ENCODE assay signal across 15 cellular contexts in the genomic region with DNA sequence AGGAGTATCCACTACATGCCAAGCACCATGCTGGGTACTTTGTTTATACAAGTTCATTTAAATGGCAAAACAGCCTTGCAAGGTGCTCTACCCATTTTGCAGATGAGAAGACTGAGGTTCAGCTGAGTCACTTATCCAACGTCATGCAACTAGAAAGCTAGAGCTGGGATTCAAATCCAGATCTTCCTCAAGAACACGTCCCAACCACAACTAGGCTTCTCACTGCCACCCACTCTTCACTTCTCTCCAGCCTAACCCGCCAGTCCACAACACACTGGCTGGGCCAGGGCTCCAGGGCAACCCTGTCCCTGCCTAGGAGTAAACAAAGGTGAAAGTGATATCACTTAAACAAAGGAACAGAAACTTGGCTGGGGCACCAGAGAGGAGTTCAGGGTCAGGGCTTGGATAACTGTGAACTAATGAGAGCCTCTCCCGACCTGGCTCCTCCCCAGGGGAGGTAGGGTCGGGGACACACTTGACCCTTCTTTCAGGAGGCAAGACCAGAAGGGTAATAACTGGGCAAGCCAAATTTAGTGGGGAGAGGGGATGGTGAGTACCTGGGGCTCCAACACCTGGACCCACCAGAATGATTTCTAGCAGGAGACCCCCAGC. TPM values are rescaled to one million over a fixed set of nuclear protein-coding genes. Genes with fewer than 3 reads are reported as not detected.
DNase-seq lines count a peak whose midpoint lies in the region; ATAC-seq and TF ChIP-seq lines count a peak whose summit lies in the region.
"Had no signal": no experiment of that assay in that cellular context is flagged by ENCODE, and none has a peak within 500 bp of the region (broad histone marks: within the 10 kb centered on the region; RNA-seq: fewer than 3 reads in every experiment).

No MANE protein-coding gene starts in this region.

- peak; percentile 56 for DNase-seq in DMS53 (lab: John Stamatoyannopoulos, UW)
- no peak for DNase-seq in DMS53 treated with DMSO at 0.1 percent for 48 hours (lab: John Stamatoyannopoulos, UW; ENCODE audit: unreplicated experiment)
- DNase-seq in epithelial cell of prostate (ENCODE audit: low read depth, low spot score): no peak
- peak; percentile 42 for DNase-seq in mucosa of gallbladder (ENCODE audit: low spot score)
- no peak for DNase-seq in uterus
- DNase-seq in PC-3: no peak
- DNase-seq: activated naive CD8-positive, alpha-beta T cell treated with anti-CD3 and anti-CD28 coated beads, Interleukin-2, amount 50 U/mL, for 24 hours; HCEC 1CT; NCI-H1694; SJCRH30; stimulated activated naive CD8-positive, alpha-beta T cell treated with anti-CD3 and anti-CD28 coated beads, Interleukin-15, Interleukin-2, amounts not matched to agents 100 U/mL and 50 U/mL, for 24 hours had no signal

- peaks cover 27% of the 10 kb centered on the region for H3K27me3 Mint-ChIP-seq in stimulated activated memory B cell treated with anti-CD40 and anti-IgM and Interleukin-4, amounts not matched to agents 10 μg/mL and 1 μg/mL and 100 μg/mL, for 72 hours
- H3K27me3 Mint-ChIP-seq: activated naive CD8-positive, alpha-beta T cell treated with anti-CD3 and anti-CD28 coated beads, Interleukin-2, amount 50 U/mL, for 24 hours had no signal

- peaks cover 6% of the 10 kb centered on the region for H3K4me1 Mint-ChIP-seq in stimulated activated memory B cell treated with anti-CD40 and anti-IgM and Interleukin-4, amounts not matched to agents 10 μg/mL and 1 μg/mL and 100 μg/mL, for 72 hours

- no peak overlapping the region for H3K4me3 Mint-ChIP-seq in stimulated activated memory B cell treated with anti-CD40 and anti-IgM and Interleukin-4, amounts not matched to agents 10 μg/mL and 1 μg/mL and 100 μg/mL, for 72 hours
- H3K4me3 Mint-ChIP-seq: activated naive CD8-positive, alpha-beta T cell treated with anti-CD3 and anti-CD28 coated beads, Interleukin-2, amount 50 U/mL, for 24 hours had no signal

- H3K4me1 ChIP-seq in uterus (peaks cover 14 to 29% of the 10 kb centered on the region in 2 donors), PC-3 (ENCODE audit: insufficient read depth, low read length) (peaks cover 96% of the 10 kb centered on the region)

- H2AFZ ChIP-seq in PC-3 (ENCODE audit: low read length): no peak overlapping the region

- H3F3A ChIP-seq in PC-3 (ENCODE audit: low read length, unreplicated experiment): peaks cover 14% of the 10 kb centered on the region

- H3K9me3 ChIP-seq in uterus: no peaks in the 10 kb centered on the region
- H3K9me3 ChIP-seq in PC-3 (ENCODE audit: low read length): no peaks in the 10 kb centered on the region
- H3K9me3 ChIP-seq: SJCRH30 had no signal

- no peak overlapping the region for H3K9ac ChIP-seq in PC-3 (ENCODE audit: low read length)

- H3K27ac ChIP-seq in epithelial cell of prostate (peak overlapping the region; percentile 97), uterus (peak overlapping the region; percentile 91 to 97), PC-3 (ENCODE audit: low read length) (no peak overlapping the region)
- H3K27ac ChIP-seq: SJCRH30 had no signal

- no peak overlapping the region for H3K27ac Mint-ChIP-seq in stimulated activated memory B cell treated with anti-CD40 and anti-IgM and Interleukin-4, amounts not matched to agents 10 μg/mL and 1 μg/mL and 100 μg/mL, for 72 hours
- H3K27ac Mint-ChIP-seq: activated naive CD8-positive, alpha-beta T cell treated with anti-CD3 and anti-CD28 coated beads, Interleukin-2, amount 50 U/mL, for 24 hours had no signal

- no peaks in the 10 kb centered on the region for H3K9me3 Mint-ChIP-seq in stimulated activated memory B cell treated with anti-CD40 and anti-IgM and Interleukin-4, amounts not matched to agents 10 μg/mL and 1 μg/mL and 100 μg/mL, for 72 hours
- H3K9me3 Mint-ChIP-seq: activated naive CD8-positive, alpha-beta T cell treated with anti-CD3 and anti-CD28 coated beads, Interleukin-2, amount 50 U/mL, for 24 hours had no signal

- H3K27me3 ChIP-seq in uterus (no peaks in the 10 kb centered on the region), PC-3 (ENCODE audit: low read length) (no peaks in the 10 kb centered on the region)
- H3K27me3 ChIP-seq: SJCRH30 had no signal

- H3K9me2 ChIP-seq in PC-3 (replicated peaks; ENCODE audit: low read length): no peaks in the 10 kb centered on the region

- intact Hi-C loops in uterus (cut with DNase I; ENCODE audit: low total_unique reads): no loop called here
- intact Hi-C loops in PC-3 (cut with micrococcal nuclease): loop anchor here (10.0 kb wide), 1 partner anchor 434 kb away; no protein-coding TSS in a partner anchor

- H4K20me1 ChIP-seq in PC-3 (ENCODE audit: low read length): peaks cover 20% of the 10 kb centered on the region; the same call in 1 of the 2 replicates

- TF ChIP-seq CTCF in uterus (IDR thresholded peaks at IDR 0.05): no peak
- no peak for TF ChIP-seq CTCF in PC-3 (conservative IDR thresholded peaks at IDR 0.05; ENCODE audit: low read depth, low read length)

- H3K36me3 Mint-ChIP-seq in stimulated activated memory B cell treated with anti-CD40 and anti-IgM and Interleukin-4, amounts not matched to agents 10 μg/mL and 1 μg/mL and 100 μg/mL, for 72 hours: no peaks in the 10 kb centered on the region

- H3K36me3 ChIP-seq in uterus: no peaks in the 10 kb centered on the region
- peaks cover 34% of the 10 kb centered on the region for H3K36me3 ChIP-seq in PC-3 (ENCODE audit: low read depth, low read length)

- BruUV-seq in PC-3 (replicated peaks; lab: Mats Ljungman, UMichigan): no TSS peak

- no peak overlapping the region for H3K4me2 ChIP-seq in PC-3 (ENCODE audit: low read length)

- POLR2A ChIA-PET in PC-3 (lab: Charles Lee; ENCODE audit: unreplicated experiment): no interaction called here

- CTCF ChIA-PET in PC-3 (lab: Charles Lee): no interaction called here

- peaks cover 94% of the 10 kb centered on the region for H3K79me2 ChIP-seq in PC-3 (ENCODE audit: low read length)

- H3K4me3 ChIP-seq in uterus (no peak overlapping the region), PC-3 (ENCODE audit: low read length) (no peak overlapping the region)
- H3K4me3 ChIP-seq: SJCRH30 had no signal

- no peak for TF ChIP-seq POLR2A in uterus (IDR thresholded peaks at IDR 0.05)

- ATAC-seq in GM21515 (IDR thresholded peaks at IDR 0.05; ENCODE audit: unreplicated experiment) (no peak), PC-3 (no peak)
- no peak for ATAC-seq in stimulated activated memory B cell treated with anti-CD40 and anti-IgM and Interleukin-4, amounts not matched to agents 10 μg/mL and 1 μg/mL and 100 μg/mL, for 72 hours
- ATAC-seq: activated naive CD8-positive, alpha-beta T cell treated with anti-CD3 and anti-CD28 coated beads, Interleukin-2, amount 50 U/mL, for 24 hours; stimulated activated naive CD8-positive, alpha-beta T cell treated with anti-CD3 and anti-CD28 coated beads, Interleukin-15, Interleukin-2, amounts not matched to agents 100 U/mL and 50 U/mL, for 24 hours had no signal

RNA-seq across cellular contexts. Expression of gene SDC4, which starts 7.9 kb away (rescaled TPM):
- total RNA-seq in mucosa of gallbladder: 118 TPM
- 10 to 100 TPM in 3 of 4 donors, 1 to 10 TPM in 1; 7.9 to 77.9 (median 48.4) TPM for total RNA-seq in uterus
- total RNA-seq in PC-3 (2014; rRNA removed): 134 and 167 TPM in 2 replicates

RNA-seq across cellular contexts. Expression of gene SYS1, which starts 22.6 kb away (rescaled TPM):
- 41.3 TPM for total RNA-seq in mucosa of gallbladder
- 10 to 100 TPM; 19.0 to 35.6 (median 25.0) TPM for total RNA-seq in uterus
- 32.5 and 45.2 TPM in 2 replicates for total RNA-seq in PC-3 (2014; rRNA removed)

RNA-seq across cellular contexts. Expression of gene MATN4, which starts 32.2 kb away (rescaled TPM):
- 0.09 TPM for total RNA-seq in mucosa of gallbladder
- 1 to 10 TPM in 1 of 4 donors, not detected in 3; 5.6 TPM for total RNA-seq in uterus
- total RNA-seq in PC-3 (2014; rRNA removed): 0.33 TPM in 1 of 2 replicates, not detected in the other
- total RNA-seq: A172, lung microvascular endothelial cell had no signal

RNA-seq across cellular contexts. Expression of gene RBPJL, which starts 33.7 kb away (rescaled TPM):
- total RNA-seq in mucosa of gallbladder (0.26 TPM), uterus (not detected), PC-3 (2014; rRNA removed) (not detected in 2 replicates)
- total RNA-seq: A172, lung microvascular endothelial cell, SJCRH30 had no signal

RNA-seq across cellular contexts. Expression of gene TP53TG5, which starts 37.8 kb away (rescaled TPM):
- total RNA-seq in mucosa of gallbladder (not detected), uterus (1 to 10 TPM in 1 of 4 donors, not detected in 3; 1.9 TPM), PC-3 (2014; rRNA removed) (not detected in 2 replicates)
- total RNA-seq: A172, lung microvascular endothelial cell, SJCRH30 had no signal

Comparison
In these comparisons a context has a peak if more than half of its experiments do, and no peak if none do; other contexts are left out.
1. DNase-seq: peak in DMS53 (single experiment) and mucosa of gallbladder (single experiment); none in DMS53 treated with DMSO at 0.1 percent for 48 hours (single experiment), epithelial cell of prostate (single experiment), uterus (0 of 2) and PC-3 (single experiment).